5 cellular contexts compared by ENCODE assay signal in genomic region chr12:107765316-107765715, GRCh38. TPM values are rescaled to one million over a fixed set of nuclear protein-coding genes. Genes with fewer than 3 reads are reported as not detected.
"Had no signal": no experiment of that assay in that cellular context is flagged by ENCODE, and none has a peak within 500 bp of the region (broad histone marks: within the 10 kb centered on the region; RNA-seq: fewer than 3 reads in every experiment).

No MANE protein-coding gene starts in this region.

- H3K4me3 Mint-ChIP-seq: IgD-negative memory B cell had no signal

- H3K9me3 Mint-ChIP-seq: IgD-negative memory B cell had no signal

- H3K27me3 Mint-ChIP-seq: IgD-negative memory B cell had no signal

- H3K4me3 ChIP-seq: K562 had no signal

- DNase-seq: IMR-90, KBM-7 had no signal

- H3K36me3 Mint-ChIP-seq: IgD-negative memory B cell had no signal

RNA-seq across cellular contexts. Expression of gene ASCL4, which starts 9.2 kb away (rescaled TPM):
- polyA plus RNA-seq: HepG2, IgD-negative memory B cell, IMR-90, K562 had no signal
